1 cellular context compared by ENCODE assay signal in the genomic region with DNA sequence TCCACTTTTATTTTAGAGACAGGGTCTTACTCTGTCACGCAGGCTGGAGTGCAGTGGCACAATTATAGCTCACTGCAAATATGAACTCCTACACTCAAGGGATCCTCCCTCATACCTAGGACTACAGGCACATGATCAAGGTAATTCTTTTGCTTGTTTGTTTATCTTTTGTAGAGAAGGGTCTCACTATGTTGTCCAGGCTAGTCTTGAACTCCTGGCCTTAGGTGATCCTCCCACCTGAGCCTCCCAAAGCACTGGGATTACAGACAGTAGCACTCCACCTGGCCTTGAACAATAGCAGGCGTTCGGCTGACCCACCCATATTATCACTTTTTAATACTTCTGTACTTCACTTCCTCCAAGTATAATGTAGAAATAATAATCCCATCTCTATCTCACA.
TF ChIP-seq lines count a peak whose summit lies in the region.

No MANE protein-coding gene starts in this region.

TF ChIP-seq in K562, 482 proteins besides CTCF, POLR2A, EP300 and RAD21:
- TF ChIP-seq MEF2D (tag; conservative IDR thresholded peaks at IDR 0.05; ENCODE audit: low read depth), result no peak
- TF ChIP-seq RBM25 (IDR thresholded peaks at IDR 0.05; ENCODE audit: low read depth, low read length, severe bottlenecking), result peak; percentile 40
- peak; percentile 83 for TF ChIP-seq ZNF121 (CRISPR knock-in tag; conservative IDR thresholded peaks at IDR 0.05)
